Comparison of ENCODE assay signal across 21 cellular contexts in genomic region chr18:245282-245847, GRCh38. TPM values are rescaled to one million over a fixed set of nuclear protein-coding genes. Genes with fewer than 3 reads are reported as not detected.
DNase-seq lines count a peak whose midpoint lies in the region; ATAC-seq and TF ChIP-seq lines count a peak whose summit lies in the region.
"Had no signal": no experiment of that assay in that cellular context is flagged by ENCODE, and none has a peak within 500 bp of the region (broad histone marks: within the 10 kb centered on the region; RNA-seq: fewer than 3 reads in every experiment).

No MANE protein-coding gene starts in this region.

- DNase-seq in AG10803 (ENCODE audit: low read depth) (peak; percentile 23), Ammon's horn (ENCODE audit: low spot score) (peak; percentile 4), SJCRH30 (peak; percentile 34 to 77), myocyte (ENCODE audit: low read depth) (peak; percentile 72), GM23338 (ENCODE audit: low spot score) (no peak), SHP77 (lab: John Stamatoyannopoulos, UW) (no peak)
- DNase-seq in stimulated activated CD4-positive, alpha-beta T cell treated with anti-CD3 and anti-CD28 coated beads, Interleukin-12 subunit alpha, Interleukin-12 subunit beta, amount 100 ng/mL, for 4 hours, result no peak
- DNase-seq: Caco-2; CD4-positive, CD25-positive, alpha-beta regulatory T cell; GF-D8; KG1; NCI-H1417; NCI-H187; NCI-H2107; NCI-H510A; NCI-H748 treated with DMSO at 0.1 percent for 48 hours; NK-92 treated with Interleukin-12 subunit alpha and Interleukin-12 subunit beta, amount 100 ng/mL, for 24 hours had no signal

- H3K4me3 ChIP-seq in AG10803 (ENCODE audit: low read length), result no peak overlapping the region
- no peak overlapping the region for H3K4me3 ChIP-seq in SJCRH30
- no peak overlapping the region for H3K4me3 ChIP-seq in GM23338
- H3K4me3 ChIP-seq: SK-N-MC had no signal

- H3K27me3 ChIP-seq in SJCRH30, result no peaks in the 10 kb centered on the region
- H3K27me3 ChIP-seq in GM23338 (ENCODE audit: insufficient read depth), result no peaks in the 10 kb centered on the region

- H3K36me3 Mint-ChIP-seq in GM23338 (ENCODE audit: low read depth), result peaks cover 73% of the 10 kb centered on the region

- no peaks in the 10 kb centered on the region for H3K4me1 Mint-ChIP-seq in GM23338
- H3K4me1 Mint-ChIP-seq: B cell had no signal

- no peaks in the 10 kb centered on the region for H3K79me2 ChIP-seq in GM23338 (replicated peaks; ENCODE audit: insufficient read depth)

- no peak overlapping the region for H3K4me2 ChIP-seq in GM23338

- no peaks in the 10 kb centered on the region for H3F3A ChIP-seq in GM23338 (replicated peaks; ENCODE audit: low read depth)

- H3K36me3 ChIP-seq in SJCRH30 (peaks cover 77% of the 10 kb centered on the region), GM23338 (ENCODE audit: insufficient read depth) (peaks cover 44% of the 10 kb centered on the region)

- H2AFZ ChIP-seq in GM23338, result no peak overlapping the region

- H3K27ac ChIP-seq in SJCRH30 (peak overlapping the region; percentile 63), GM23338 (ENCODE audit: low read depth) (no peak overlapping the region)
- H3K27ac ChIP-seq: RWPE1, SK-N-MC had no signal

- no peak overlapping the region for H3K27ac Mint-ChIP-seq in GM23338
- H3K27ac Mint-ChIP-seq: B cell had no signal

- H3K9me2 ChIP-seq in GM23338 (ENCODE audit: insufficient read depth), result no peaks in the 10 kb centered on the region

- H3K4me3 Mint-ChIP-seq in GM23338, result no peak overlapping the region
- H3K4me3 Mint-ChIP-seq: B cell; CD4-positive, CD25-positive, alpha-beta regulatory T cell had no signal

- H3K9me3 Mint-ChIP-seq in GM23338, result peaks cover 5% of the 10 kb centered on the region; the same call in 2 of the 3 replicates
- H3K9me3 Mint-ChIP-seq: CD4-positive, CD25-positive, alpha-beta regulatory T cell had no signal

- ATAC-seq in GM23338, result no peak
- ATAC-seq: HepG2 had no signal

- peaks cover 12% of the 10 kb centered on the region; the same call in 1 of the 2 replicates for H3K4me1 ChIP-seq in SJCRH30
- no peaks in the 10 kb centered on the region for H3K4me1 ChIP-seq in GM23338 (ENCODE audit: insufficient read depth)
- H3K4me1 ChIP-seq: Caco-2 had no signal

- H3K9me3 ChIP-seq in SJCRH30 (replicated peaks), result no peaks in the 10 kb centered on the region
- H3K9me3 ChIP-seq: Caco-2 had no signal

- no peaks in the 10 kb centered on the region for H3K27me3 Mint-ChIP-seq in GM23338 (ENCODE audit: insufficient read depth, low read depth, poor library complexity)
- H3K27me3 Mint-ChIP-seq: B cell; CD4-positive, CD25-positive, alpha-beta regulatory T cell had no signal

- TF ChIP-seq CTCF in AG10803 (conservative IDR thresholded peaks at IDR 0.05; ENCODE audit: low read length) (no peak), GM23338 (conservative IDR thresholded peaks at IDR 0.05; ENCODE audit: low read depth in 2 of 2) (no peak)

- 0 out of 2 replicates have a peak, but pooled peaks cover 3% of the 10 kb centered on the region for H4K20me1 ChIP-seq in GM23338 (replicated peaks; ENCODE audit: insufficient read depth)

TF ChIP-seq in GM23338, 12 proteins besides CTCF, POLR2A, EP300 and RAD21 (continues in another document):
- TF ChIP-seq NANOG (IDR thresholded peaks at IDR 0.05; ENCODE audit: borderline replicate concordance), result no peak
- no peak for TF ChIP-seq ZNF114 (CRISPR knock-in tag; IDR thresholded peaks at IDR 0.05)
- no peak for TF ChIP-seq REST (IDR thresholded peaks at IDR 0.05; ENCODE audit: unreplicated experiment)
- TF ChIP-seq EZH2 (IDR thresholded peaks at IDR 0.05; ENCODE audit: low read depth, unreplicated experiment), result no peak
- no peak for TF ChIP-seq STAT1 (IDR thresholded peaks at IDR 0.05; ENCODE audit: unreplicated experiment)
- TF ChIP-seq POLR2AphosphoS5 (IDR thresholded peaks at IDR 0.05; ENCODE audit: low read depth), result no peak
- no peak for TF ChIP-seq JUNB (IDR thresholded peaks at IDR 0.05; ENCODE audit: unreplicated experiment)
- TF ChIP-seq ZNF331 (CRISPR knock-in tag; IDR thresholded peaks at IDR 0.05; ENCODE audit: low read depth), result no peak
- TF ChIP-seq CREB1 (CRISPR knock-in tag; IDR thresholded peaks at IDR 0.05; ENCODE audit: low read depth), result no peak
- TF ChIP-seq ETS1 (IDR thresholded peaks at IDR 0.05), result no peak

RNA-seq across cellular contexts. Expression of gene THOC1, which starts 22.5 kb away (rescaled TPM):
- 51.7 and 59.2 TPM in 2 replicates for total RNA-seq in SJCRH30 (2014; rRNA removed; shearing (Covaris generic))
- total RNA-seq in myocyte, result 34.8 and 36.4 TPM in 2 replicates
- 13.9 TPM for polyA plus RNA-seq in myocyte (2012)
- total RNA-seq in GM23338 (2014; rRNA removed; shearing (Covaris generic)), result 71.2 and 108 TPM in 2 replicates
- polyA plus RNA-seq in GM23338 (2016; fragmentation: Nextera tagmentation; extraction: Ambion mirVana), result 66.1 and 73.0 TPM in 2 replicates

Comparison
In these comparisons a context has a peak if more than half of its experiments do, and no peak if none do; other contexts are left out.
1. DNase-seq: peak in AG10803 (single experiment), Ammon's horn (single experiment), SJCRH30 (2 of 2) and myocyte (single experiment); none in stimulated activated CD4-positive, alpha-beta T cell treated with anti-CD3 and anti-CD28 coated beads, Interleukin-12 subunit alpha, Interleukin-12 subunit beta, amount 100 ng/mL, for 4 hours (single experiment), GM23338 (single experiment) and SHP77 (0 of 2).